8 cellular contexts compared by ENCODE assay signal in the genomic region with DNA sequence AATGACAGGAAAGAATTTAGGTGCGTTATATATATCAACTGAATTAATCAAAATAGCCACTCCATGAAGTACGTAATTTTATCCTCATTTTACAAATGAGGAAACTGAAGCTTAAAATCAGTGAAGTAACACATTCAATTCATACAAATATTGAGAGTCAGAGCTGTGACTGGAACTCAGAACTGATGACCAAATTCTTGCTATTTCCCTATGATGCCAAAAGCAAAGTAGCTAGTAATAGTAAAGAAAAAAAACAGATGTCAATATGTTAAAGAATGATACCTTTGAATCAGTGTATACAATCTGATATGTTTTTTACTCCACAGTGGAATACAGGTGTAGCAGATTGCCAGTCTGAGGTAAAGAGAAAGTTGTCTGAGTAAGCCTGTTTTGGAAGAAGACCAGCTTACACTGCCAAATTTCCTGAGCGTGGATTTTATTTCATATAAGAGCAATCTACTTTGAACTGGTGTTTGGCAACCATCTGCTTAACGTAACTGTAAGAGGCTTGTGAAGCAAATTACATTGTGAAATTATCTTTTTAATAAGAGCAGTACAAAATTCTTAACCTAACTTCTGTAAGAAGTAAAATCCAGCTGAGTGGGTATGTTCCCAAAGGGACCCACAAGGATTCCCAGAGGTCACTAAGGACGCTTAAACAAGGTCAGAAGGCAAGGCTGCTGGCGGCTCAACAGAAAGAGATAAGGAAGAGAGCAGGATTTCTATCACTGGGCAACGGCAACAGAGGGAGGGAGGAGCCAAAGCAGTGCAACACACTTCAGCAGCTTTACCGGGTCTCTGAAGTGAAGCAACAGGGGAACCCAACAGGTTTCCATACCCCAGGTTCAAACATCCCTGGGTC.
A peak's percentile ranks its signal among the peaks of the same experiment; 100 is the strongest.
DNase-seq lines count a peak whose midpoint lies in the region; ATAC-seq, FAIRE-seq and TF ChIP-seq lines count a peak whose summit lies in the region.

No MANE protein-coding gene starts in this region.

- FAIRE-seq in GM12891 (lab: Jason Lieb, UNC) (no peak), frontal cortex (lab: Jason Lieb, UNC) (no peak)

- peak overlapping the region; percentile 43 for H3K9ac ChIP-seq in skeletal muscle satellite cell (ENCODE audit: low read depth, low read length)

- no peak for TF ChIP-seq CTCF in gastroesophageal sphincter (IDR thresholded peaks at IDR 0.05)

- H3K4me3 ChIP-seq in gastroesophageal sphincter (peak overlapping the region; percentile 14 to 18), skeletal muscle satellite cell (ENCODE audit: low read length) (peak overlapping the region; percentile 52)

- TF ChIP-seq EP300 in gastroesophageal sphincter (IDR thresholded peaks at IDR 0.05): no peak

- DNase-seq in GM12891 (ENCODE audit: insufficient read length, low spot score) (no peak), frontal cortex (ENCODE audit: low spot score in 2 of 2) (no peak)

- peak overlapping the region; percentile 75 for H3K4me2 ChIP-seq in skeletal muscle satellite cell (ENCODE audit: low read length)

- H3K27me3 ChIP-seq in gastroesophageal sphincter (no peaks in the 10 kb centered on the region), skeletal muscle satellite cell (ENCODE audit: control insufficient read depth, insufficient read depth, low read length) (no peaks in the 10 kb centered on the region)

- no peaks in the 10 kb centered on the region for H3K36me3 ChIP-seq in gastroesophageal sphincter
- H3K36me3 ChIP-seq in skeletal muscle satellite cell (ENCODE audit: insufficient read depth, low read length): no peaks in the 10 kb centered on the region

- WGBS in gastroesophageal sphincter (ENCODE audit: low coverage in 1 of 2), 2 donors: 27 to 30% methylated on average over 5 to 8 of the region's 8 CpGs

- H3K4me1 ChIP-seq in gastroesophageal sphincter (peaks cover 3 to 18% (median 6%) of the 10 kb centered on the region in 3 donors), skeletal muscle satellite cell (ENCODE audit: control insufficient read depth, insufficient read depth, low read length) (peaks cover 26% of the 10 kb centered on the region)

- H3K27ac ChIP-seq in gastroesophageal sphincter: no peak overlapping the region

- H3K9me3 ChIP-seq in gastroesophageal sphincter: no peaks in the 10 kb centered on the region
- H3K9me3 ChIP-seq in skeletal muscle satellite cell (replicated peaks; ENCODE audit: low read length): no peaks in the 10 kb centered on the region

- no peak for TF ChIP-seq POLR2A in gastroesophageal sphincter (IDR thresholded peaks at IDR 0.05)
- no peak for TF ChIP-seq POLR2A in GM12891 (IDR thresholded peaks at IDR 0.05; ENCODE audit: low read depth, low read length)

- ATAC-seq in GM18502 (IDR thresholded peaks at IDR 0.05; ENCODE audit: poor library complexity, unreplicated experiment) (peak; percentile 76), HG03039 (IDR thresholded peaks at IDR 0.05; ENCODE audit: unreplicated experiment) (peak; percentile 47), SK-N-SH treated with all-trans-retinoic acid at 6 μM for 48 hours (peak; percentile 96), gastroesophageal sphincter (no peak), HG03439 (IDR thresholded peaks at IDR 0.05; ENCODE audit: unreplicated experiment) (no peak)

TF ChIP-seq in SK-N-SH treated with all-trans-retinoic acid at 6 μM for 48 hours, 23 proteins besides CTCF, POLR2A, EP300 and RAD21:
- no peak for TF ChIP-seq OSR1 (CRISPR knock-in tag; IDR thresholded peaks at IDR 0.05)
- peak; percentile 48 for TF ChIP-seq ISL1 (CRISPR knock-in tag; IDR thresholded peaks at IDR 0.05)

TF ChIP-seq in GM12891, 5 proteins besides CTCF, POLR2A, EP300 and RAD21:
- TF ChIP-seq PAX5 (IDR thresholded peaks at IDR 0.05; ENCODE audit: insufficient read depth, low read length, severe bottlenecking) (no peak), TAF1 (IDR thresholded peaks at IDR 0.05; ENCODE audit: low read depth, low read length) (no peak), POU2F2 (IDR thresholded peaks at IDR 0.05; ENCODE audit: low read depth, low read length) (no peak), SPI1 (IDR thresholded peaks at IDR 0.05; ENCODE audit: low read depth, low read length) (no peak), POLR2AphosphoS5 (IDR thresholded peaks at IDR 0.05; ENCODE audit: low read depth, low read length) (no peak)

Comparison
In these comparisons a context has a peak if more than half of its experiments do, and no peak if none do; other contexts are left out.
1. ATAC-seq: peak in GM18502 (single experiment), HG03039 (single experiment) and SK-N-SH treated with all-trans-retinoic acid at 6 μM for 48 hours (single experiment); none in gastroesophageal sphincter (single experiment) and HG03439 (single experiment).